ENCODE assay signal across 1 cellular context in the genomic region with DNA sequence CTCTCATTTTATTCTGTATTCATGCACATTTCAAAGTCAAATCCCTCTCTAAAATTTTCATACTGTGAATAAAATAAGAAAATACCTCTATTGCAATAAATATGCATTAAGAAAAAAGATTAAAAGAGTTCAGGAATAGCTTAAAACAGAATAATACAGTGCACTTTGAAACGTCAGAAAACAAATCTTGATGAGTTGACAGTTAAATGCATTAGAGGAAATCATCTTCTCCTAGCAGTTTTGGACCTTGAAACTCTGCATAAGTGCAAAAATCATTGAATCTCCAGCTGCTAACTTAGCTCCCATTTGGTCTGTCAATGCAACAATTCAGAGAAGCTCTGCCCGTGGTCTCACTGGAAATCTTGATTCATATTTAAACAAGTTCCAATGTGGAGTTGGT.
TF ChIP-seq lines count a peak whose summit lies in the region.

No MANE protein-coding gene starts in this region.

TF ChIP-seq in HepG2, 621 proteins besides CTCF, POLR2A, EP300 and RAD21 (continued from another document):
- TF ChIP-seq, protein P1, sequence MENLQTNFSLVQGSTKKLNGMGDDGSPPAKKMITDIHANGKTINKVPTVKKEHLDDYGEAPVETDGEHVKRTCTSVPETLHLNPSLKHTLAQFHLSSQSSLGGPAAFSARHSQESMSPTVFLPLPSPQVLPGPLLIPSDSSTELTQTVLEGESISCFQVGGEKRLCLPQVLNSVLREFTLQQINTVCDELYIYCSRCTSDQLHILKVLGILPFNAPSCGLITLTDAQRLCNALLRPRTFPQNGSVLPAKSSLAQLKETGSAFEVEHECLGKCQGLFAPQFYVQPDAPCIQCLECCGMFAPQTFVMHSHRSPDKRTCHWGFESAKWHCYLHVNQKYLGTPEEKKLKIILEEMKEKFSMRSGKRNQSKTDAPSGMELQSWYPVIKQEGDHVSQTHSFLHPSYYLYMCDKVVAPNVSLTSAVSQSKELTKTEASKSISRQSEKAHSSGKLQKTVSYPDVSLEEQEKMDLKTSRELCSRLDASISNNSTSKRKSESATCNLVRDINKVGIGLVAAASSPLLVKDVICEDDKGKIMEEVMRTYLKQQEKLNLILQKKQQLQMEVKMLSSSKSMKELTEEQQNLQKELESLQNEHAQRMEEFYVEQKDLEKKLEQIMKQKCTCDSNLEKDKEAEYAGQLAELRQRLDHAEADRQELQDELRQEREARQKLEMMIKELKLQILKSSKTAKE (CRISPR knock-in tag; IDR thresholded peaks at IDR 0.05; ENCODE audit: borderline replicate concordance) = no peak
- TF ChIP-seq NFATC3 (CRISPR knock-in tag; IDR thresholded peaks at IDR 0.05) (no peak), ZNF652 (CRISPR knock-in tag; IDR thresholded peaks at IDR 0.05; ENCODE audit: borderline replicate concordance, low read depth) (no peak)
